ENCODE assay signal across 22 cellular contexts in the genomic region with DNA sequence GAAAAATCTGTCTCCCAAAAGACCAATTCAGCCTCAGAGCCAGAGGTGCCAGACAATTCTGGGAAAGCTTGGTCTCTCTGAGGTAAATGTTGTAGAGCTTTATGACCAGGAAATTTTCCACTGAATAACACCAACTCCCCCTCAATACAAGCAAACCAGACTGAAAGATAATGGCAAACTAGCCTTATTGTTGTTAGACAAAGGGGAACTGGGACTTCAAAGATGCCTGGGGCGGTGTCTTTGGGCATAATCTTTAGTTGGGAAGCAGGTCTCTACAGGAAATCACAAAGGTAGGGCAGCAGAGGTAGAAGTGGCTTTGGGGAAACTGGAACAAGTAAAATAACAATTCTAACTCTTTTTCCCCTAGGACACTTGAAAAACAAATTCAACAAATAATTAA. TPM values are rescaled to one million over a fixed set of nuclear protein-coding genes. Genes with fewer than 3 reads are reported as not detected.
A peak's percentile ranks its signal among the peaks of the same experiment; 100 is the strongest.
DNase-seq lines count a peak whose midpoint lies in the region; ATAC-seq, FAIRE-seq and TF ChIP-seq lines count a peak whose summit lies in the region.
"Had no signal": no experiment of that assay in that cellular context is flagged by ENCODE, and none has a peak within 500 bp of the region (broad histone marks: within the 10 kb centered on the region; RNA-seq: fewer than 3 reads in every experiment).

No MANE protein-coding gene starts in this region.

- H3K4me3 ChIP-seq in A549: no peak overlapping the region
- H3K4me3 ChIP-seq in HAP-1: no peak overlapping the region
- H3K4me3 ChIP-seq in iPS-20b (ENCODE audit: low read length): peak overlapping the region; percentile 9; the same call in 1 of the 2 replicates
- H3K4me3 ChIP-seq: SK-N-MC had no signal

- no peak for TF ChIP-seq RAD21 in A549 (conservative IDR thresholded peaks at IDR 0.05 in 1 of 2, IDR thresholded peaks at IDR 0.05 in 1 of 2)

- no peak for DNase-seq in A549 (ENCODE audit: low read depth in 1 of 2, low spot score in 1 of 2)
- peak; percentile 88 to 93 for DNase-seq in HAP-1 (ENCODE audit: low spot score in 2 of 2)
- peak; percentile 57 for DNase-seq in NCI-H748 (lab: John Stamatoyannopoulos, UW; ENCODE audit: unreplicated experiment)
- DNase-seq in activated T-cell treated with anti-CD3 and anti-CD28 coated beads, Interleukin-2, amount 50 U/mL, for 48 hours: no peak
- DNase-seq in central memory CD4-positive, alpha-beta T cell: no peak
- DNase-seq in DMS114 treated with DMSO at 0.1 percent for 48 hours (lab: John Stamatoyannopoulos, UW; ENCODE audit: unreplicated experiment): no peak
- DNase-seq: DMS 273 treated with DMSO at 0.1 percent for 48 hours, GOT3, KBM-7, MV-4-11, NCI-H1436, NCI-H2107, NCI-H446 treated with DMSO at 0.1 percent for 48 hours, NCI-H82, T-cell had no signal

- H3K4me2 ChIP-seq in A549: no peak overlapping the region

- no peak for TF ChIP-seq POLR2A in A549 (IDR thresholded peaks at IDR 0.05; ENCODE audit: low read length)

- no peak overlapping the region for H3K9ac ChIP-seq in iPS-20b (ENCODE audit: low read depth, low read length)

- no peak overlapping the region for H3K27ac ChIP-seq in A549
- no peak overlapping the region for H3K27ac ChIP-seq in iPS-20b (ENCODE audit: low read length)
- H3K27ac ChIP-seq: C4-2B, SK-N-MC had no signal

- POLR2A ChIA-PET in A549 (lab: Yijun Ruan, JAX): no interaction called here

- H3K9me3 ChIP-seq in A549 (no peaks in the 10 kb centered on the region), HAP-1 (no peaks in the 10 kb centered on the region), iPS-20b (ENCODE audit: insufficient read depth, low read depth, low read length) (no peaks in the 10 kb centered on the region)

- 89% methylated on average over 1 of the region's 1 CpG for WGBS in A549 (ENCODE audit: missing lambda C conversion rate)

- peak; percentile 7 for FAIRE-seq in A549 (lab: Jason Lieb, UNC)
- FAIRE-seq: A204.1, GM12892 had no signal

- H3K27me3 ChIP-seq in HAP-1 (ENCODE audit: low read depth) (no peaks in the 10 kb centered on the region), iPS-20b (ENCODE audit: insufficient read depth, low read length) (no peaks in the 10 kb centered on the region)

- TF ChIP-seq CTCF in A549 (IDR thresholded peaks at IDR 0.05): no peak

- CTCF ChIA-PET in A549 (lab: Yijun Ruan, JAX): no interaction called here

- no peak for ATAC-seq in A549
- ATAC-seq in GM18909 (IDR thresholded peaks at IDR 0.05; ENCODE audit: poor library complexity, unreplicated experiment): no peak
- ATAC-seq: Panc1, T-cell had no signal

- H3K4me1 ChIP-seq in A549: no peaks in the 10 kb centered on the region
- peaks cover 24% of the 10 kb centered on the region for H3K4me1 ChIP-seq in HAP-1
- H3K4me1 ChIP-seq in iPS-20b (ENCODE audit: insufficient read depth, low read length): peaks cover 11% of the 10 kb centered on the region; the same call in 1 of the 2 replicates

- no peak for TF ChIP-seq EP300 in A549 (IDR thresholded peaks at IDR 0.05)

- H3K36me3 ChIP-seq in HAP-1 (replicated peaks) (no peaks in the 10 kb centered on the region), iPS-20b (ENCODE audit: insufficient read depth, low read depth, low read length) (no peaks in the 10 kb centered on the region)

- in situ Hi-C loops in HAP-1 (cut with MboI; ENCODE audit: low sequenced_read_pairs): no loop called here

TF ChIP-seq in A549, 52 proteins besides CTCF, POLR2A, EP300 and RAD21:
- no peak for TF ChIP-seq NFE2L2 (conservative IDR thresholded peaks at IDR 0.05; ENCODE audit: low read length)
- TF ChIP-seq NR3C1 (IDR thresholded peaks at IDR 0.05): no peak
- no peak for TF ChIP-seq SMC3 (IDR thresholded peaks at IDR 0.05)
- TF ChIP-seq FOSL2 (IDR thresholded peaks at IDR 0.05): no peak
- TF ChIP-seq FOSL2 (CRISPR knock-in tag; IDR thresholded peaks at IDR 0.05): no peak
- TF ChIP-seq, protein P1, sequence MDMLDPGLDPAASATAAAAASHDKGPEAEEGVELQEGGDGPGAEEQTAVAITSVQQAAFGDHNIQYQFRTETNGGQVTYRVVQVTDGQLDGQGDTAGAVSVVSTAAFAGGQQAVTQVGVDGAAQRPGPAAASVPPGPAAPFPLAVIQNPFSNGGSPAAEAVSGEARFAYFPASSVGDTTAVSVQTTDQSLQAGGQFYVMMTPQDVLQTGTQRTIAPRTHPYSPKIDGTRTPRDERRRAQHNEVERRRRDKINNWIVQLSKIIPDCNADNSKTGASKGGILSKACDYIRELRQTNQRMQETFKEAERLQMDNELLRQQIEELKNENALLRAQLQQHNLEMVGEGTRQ (IDR thresholded peaks at IDR 0.05): no peak
- TF ChIP-seq, protein P2, sequence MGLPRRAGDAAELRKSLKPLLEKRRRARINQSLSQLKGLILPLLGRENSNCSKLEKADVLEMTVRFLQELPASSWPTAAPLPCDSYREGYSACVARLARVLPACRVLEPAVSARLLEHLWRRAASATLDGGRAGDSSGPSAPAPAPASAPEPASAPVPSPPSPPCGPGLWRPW (IDR thresholded peaks at IDR 0.05): no peak
- TF ChIP-seq ZSCAN20 (CRISPR knock-in tag; IDR thresholded peaks at IDR 0.05): no peak
- TF ChIP-seq NPAS2 (CRISPR knock-in tag; IDR thresholded peaks at IDR 0.05; ENCODE audit: borderline replicate concordance): no peak
- no peak for TF ChIP-seq CBX2 (IDR thresholded peaks at IDR 0.05; ENCODE audit: borderline replicate concordance, low read depth)
- no peak for TF ChIP-seq BHLHE40 (IDR thresholded peaks at IDR 0.05; ENCODE audit: low read depth, low read length)
- TF ChIP-seq JUN (IDR thresholded peaks at IDR 0.05): no peak
- TF ChIP-seq EHMT2 (IDR thresholded peaks at IDR 0.05; ENCODE audit: low read depth): no peak

RNA-seq across cellular contexts. Expression of a gene that starts 12.0 kb away (rescaled TPM):
- 19.8 and 24.3 TPM in 2 replicates for polyA plus RNA-seq in A549 (2011; rRNA removed)
- 8.7 and 9.9 TPM in 2 replicates for polyA plus RNA-seq in A549 (2012; cell fraction: cytosol; rRNA removed)
- 45.5 and 50.8 TPM in 2 replicates for polyA plus RNA-seq in A549 (2012; cell fraction: nucleus; rRNA removed)
- 12.5 to 14.2 TPM (median 13.0 TPM) in 3 replicates for polyA plus RNA-seq in A549 (2017; fragmentation: RNase III; extraction: RNeasy Plus Mini Kit Qiagen cat#74134 plus additional on column Dnase treatment)
- 20.6 and 21.2 TPM in 2 replicates for polyA minus RNA-seq in A549 (2011; rRNA and poly(A)+ RNA removed)

RNA-seq across cellular contexts. Expression of a gene that starts 13.4 kb away (rescaled TPM):
- polyA plus RNA-seq in A549 (2011; rRNA removed): 48.6 and 67.8 TPM in 2 replicates
- 16.3 and 18.7 TPM in 2 replicates for polyA plus RNA-seq in A549 (2012; cell fraction: cytosol; rRNA removed)
- 114 and 140 TPM in 2 replicates for polyA plus RNA-seq in A549 (2012; cell fraction: nucleus; rRNA removed)
- polyA plus RNA-seq in A549 (2017; fragmentation: RNase III; extraction: RNeasy Plus Mini Kit Qiagen cat#74134 plus additional on column Dnase treatment): 17.5 to 22.3 TPM (median 21.3 TPM) in 3 replicates
- polyA minus RNA-seq in A549 (2011; rRNA and poly(A)+ RNA removed): 45.2 and 57.0 TPM in 2 replicates

Comparison
In these comparisons a context has a peak if more than half of its experiments do, and no peak if none do; other contexts are left out.
1. DNase-seq: peak in HAP-1 (2 of 2) and NCI-H748 (single experiment); none in A549 (0 of 2), activated T-cell treated with anti-CD3 and anti-CD28 coated beads, Interleukin-2, amount 50 U/mL, for 48 hours (0 of 2), central memory CD4-positive, alpha-beta T cell (single experiment) and DMS114 treated with DMSO at 0.1 percent for 48 hours (single experiment).